ENCODE assay signal across 1 cellular context in the genomic region with DNA sequence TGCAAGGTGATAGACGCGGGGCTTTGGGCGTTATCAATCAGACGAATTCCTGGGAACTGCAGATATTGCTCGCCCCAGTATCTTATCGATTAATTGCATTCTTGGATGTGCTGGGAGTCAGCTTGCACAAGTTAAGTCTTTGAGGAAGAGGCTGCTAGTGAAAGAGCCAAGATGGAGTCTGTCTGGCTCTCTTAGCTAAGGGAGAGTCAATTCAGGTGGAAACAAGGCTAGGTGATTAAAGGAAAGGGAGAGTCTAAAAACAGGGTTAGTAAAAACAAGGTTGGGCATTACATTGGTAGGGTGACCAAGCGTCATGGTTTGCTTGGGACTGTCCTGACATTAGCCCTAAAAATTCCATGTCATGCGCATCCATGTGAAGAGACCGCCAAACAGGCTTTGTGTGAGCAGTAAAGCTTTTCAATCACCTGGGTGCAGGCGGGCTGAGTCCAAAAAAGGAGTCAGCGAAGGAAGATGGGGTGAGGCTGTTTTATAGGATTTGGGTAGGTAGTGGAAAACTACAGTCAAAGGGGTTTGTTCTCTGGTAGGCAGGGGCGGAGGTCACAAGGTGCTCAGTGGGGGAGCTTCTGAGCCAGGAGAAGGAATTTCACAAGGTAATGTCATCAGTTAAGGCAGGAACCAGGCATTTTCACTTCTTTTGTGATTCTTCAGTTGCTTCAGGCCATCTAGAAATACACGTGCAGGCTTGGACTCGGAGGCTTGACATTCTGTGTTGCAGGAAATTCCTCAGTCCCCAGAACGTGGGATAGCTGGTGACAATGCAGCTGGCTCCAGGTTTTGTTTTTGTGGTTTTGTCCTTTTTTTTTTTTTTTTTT.
TF ChIP-seq lines count a peak whose summit lies in the region.

No MANE protein-coding gene starts in this region.

TF ChIP-seq in H1, 55 proteins besides CTCF, POLR2A, EP300 and RAD21:
- TF ChIP-seq TCF12 (IDR thresholded peaks at IDR 0.05; ENCODE audit: low read depth, low read length) (peak; percentile 50; the same call in 1 of the 2 replicates), JUND (IDR thresholded peaks at IDR 0.05; ENCODE audit: low read length) (peak; percentile 41; the same call in 1 of the 2 replicates), E2F6 (IDR thresholded peaks at IDR 0.05) (peak; percentile 40; the same call in 1 of the 2 replicates), SP1 (IDR thresholded peaks at IDR 0.05; ENCODE audit: low read depth, low read length) (peak; percentile 49; the same call in 1 of the 2 replicates), ASH2L (IDR thresholded peaks at IDR 0.05; ENCODE audit: low read length) (peak; percentile 15), CEBPB (IDR thresholded peaks at IDR 0.05; ENCODE audit: low read depth, low read length) (peak; percentile 59), YY1 (IDR thresholded peaks at IDR 0.05; ENCODE audit: low read depth, low read length) (0 out of 2 replicates have a peak, but pooled peaks have one; percentile 27), SIN3A (conservative IDR thresholded peaks at IDR 0.05 in 1 of 2, IDR thresholded peaks at IDR 0.05 in 1 of 2; ENCODE audit: low read depth in 1 of 2, low read length in 2 of 2) (peak in 1 of 2 experiments; percentile 71; a peak in 1 of 4 replicates)
- TF ChIP-seq, protein P1, sequence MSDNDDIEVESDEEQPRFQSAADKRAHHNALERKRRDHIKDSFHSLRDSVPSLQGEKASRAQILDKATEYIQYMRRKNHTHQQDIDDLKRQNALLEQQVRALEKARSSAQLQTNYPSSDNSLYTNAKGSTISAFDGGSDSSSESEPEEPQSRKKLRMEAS (IDR thresholded peaks at IDR 0.05) = peak; percentile 84
